ENCODE assay signal across 26 cellular contexts in genomic region chr9:133333011-133333410, GRCh38.
DNase-seq lines count a peak whose midpoint lies in the region; ATAC-seq and TF ChIP-seq lines count a peak whose summit lies in the region.
"Had no signal": no experiment of that assay in that cellular context is flagged by ENCODE, and none has a peak within 500 bp of the region (broad histone marks: within the 10 kb centered on the region; RNA-seq: fewer than 3 reads in every experiment).

No MANE protein-coding gene starts in this region.

- H4K20me1 ChIP-seq in BLaER1 treated with 17β-estradiol and CSF1 and Interleukin-3, amounts not matched to agents 10 nM and 100 nM = peaks cover 7 to 79% (median 71%) of the 10 kb centered on the region in 11 experiments; a peak in 21 of 22 replicates
- peaks cover 41% of the 10 kb centered on the region for H4K20me1 ChIP-seq in DND-41 (ENCODE audit: insufficient read depth, low read length)

- peak overlapping the region in 6 of 11 experiments; percentile 9 to 92 (median 58); a peak in 7 of 22 replicates for H3K9ac ChIP-seq in BLaER1 treated with 17β-estradiol and CSF1 and Interleukin-3, amounts not matched to agents 10 nM and 100 nM
- H3K9ac ChIP-seq in DND-41 (ENCODE audit: low read depth, low read length) = no peak overlapping the region
- H3K9ac ChIP-seq: GM23248 had no signal

- no peak overlapping the region for H3K27ac ChIP-seq in BLaER1 treated with 17β-estradiol and CSF1 and Interleukin-3, amounts not matched to agents 10 nM and 100 nM
- H3K27ac ChIP-seq in DND-41 (ENCODE audit: low read length) = no peak overlapping the region
- H3K27ac ChIP-seq: brain microvascular endothelial cell, foreskin keratinocyte, GM23248, thoracic aorta, VCaP had no signal

- H2AFZ ChIP-seq in DND-41 (ENCODE audit: low read depth, low read length) = no peak overlapping the region
- H2AFZ ChIP-seq: GM23248 had no signal

- DNase-seq in DND-41 (no peak), NOMO-1 treated with dmso at 0.1 percent for 144 hours (lab: John Stamatoyannopoulos, UW; ENCODE audit: unreplicated experiment) (no peak)
- DNase-seq in central memory CD8-positive, alpha-beta T cell (ENCODE audit: low spot score in 2 of 2) = no peak
- no peak for DNase-seq in stimulated activated effector memory CD8-positive, alpha-beta T cell treated with anti-CD3 and anti-CD28 coated beads, Interleukin-12 subunit alpha, Interleukin-12 subunit beta, amount 100 ng/mL, for 72 hours (ENCODE audit: low spot score in 2 of 2)
- DNase-seq: activated CD4-positive, alpha-beta T cell treated with anti-CD3 and anti-CD28 coated beads, Interleukin-2, amount 10 ng/mL, durations not matched to agents 24 days and 14 days; activated T-cell treated with anti-CD3 and anti-CD28 coated beads for 4 hours; brain microvascular endothelial cell; colonic mucosa; effector memory CD8-positive, alpha-beta T cell; foreskin keratinocyte; GM23248; mesendoderm; NCI-H1417 treated with DMSO at 0.1 percent for 48 hours; NCI-H2081 treated with DMSO at 0.1 percent for 48 hours; NCI-H345; NCI-H774; nucleus accumbens; small intestine had no signal

- H3K27me3 ChIP-seq in BLaER1 treated with 17β-estradiol and CSF1 and Interleukin-3, amounts not matched to agents 10 nM and 100 nM = no peaks in the 10 kb centered on the region
- H3K27me3 ChIP-seq in DND-41 (ENCODE audit: insufficient read depth, low read length, poor library complexity) = no peaks in the 10 kb centered on the region
- H3K27me3 ChIP-seq: brain microvascular endothelial cell, colonic mucosa, foreskin keratinocyte had no signal

- no peaks in the 10 kb centered on the region for H3K9me3 ChIP-seq in BLaER1 treated with 17β-estradiol and CSF1 and Interleukin-3, amounts not matched to agents 10 nM and 100 nM (replicated peaks in 1 of 11)
- no peaks in the 10 kb centered on the region for H3K9me3 ChIP-seq in DND-41 (ENCODE audit: insufficient read depth, low read length, severe bottlenecking)
- H3K9me3 ChIP-seq: colonic mucosa, thoracic aorta had no signal

- H3K4me3 Mint-ChIP-seq in central memory CD8-positive, alpha-beta T cell = no peak overlapping the region
- H3K4me3 Mint-ChIP-seq in stimulated activated effector memory CD8-positive, alpha-beta T cell treated with anti-CD3 and anti-CD28 coated beads, Interleukin-12 subunit alpha, Interleukin-12 subunit beta, amount 100 ng/mL, for 72 hours = no peak overlapping the region
- H3K4me3 Mint-ChIP-seq: activated CD4-positive, alpha-beta T cell treated with anti-CD3 and anti-CD28 coated beads, Interleukin-2, amount 10 ng/mL, durations not matched to agents 24 days and 14 days; effector memory CD8-positive, alpha-beta T cell had no signal

- no peak for TF ChIP-seq CTCF in DND-41 (IDR thresholded peaks at IDR 0.05; ENCODE audit: borderline replicate concordance, extremely low read depth, low read length, poor library complexity, severe bottlenecking)

- peaks cover 44 to 73% (median 60%) of the 10 kb centered on the region in 11 experiments for H3K36me3 ChIP-seq in BLaER1 treated with 17β-estradiol and CSF1 and Interleukin-3, amounts not matched to agents 10 nM and 100 nM
- H3K36me3 ChIP-seq in DND-41 (ENCODE audit: insufficient read depth, low read length) = peaks cover 47% of the 10 kb centered on the region

- H3K36me3 Mint-ChIP-seq in central memory CD8-positive, alpha-beta T cell (ENCODE audit: insufficient read depth) = peaks cover 33% of the 10 kb centered on the region
- H3K36me3 Mint-ChIP-seq in stimulated activated effector memory CD8-positive, alpha-beta T cell treated with anti-CD3 and anti-CD28 coated beads, Interleukin-12 subunit alpha, Interleukin-12 subunit beta, amount 100 ng/mL, for 72 hours = peaks cover 98% of the 10 kb centered on the region

- H3K79me2 ChIP-seq in DND-41 (ENCODE audit: insufficient read depth, low read length) = peaks cover 33% of the 10 kb centered on the region

- ATAC-seq in DND-41 (ENCODE audit: insufficient read depth, low read depth) (no peak), HG03469 (IDR thresholded peaks at IDR 0.05; ENCODE audit: unreplicated experiment) (no peak), HG02642 (IDR thresholded peaks at IDR 0.05; ENCODE audit: poor library complexity, unreplicated experiment) (no peak)
- no peak for ATAC-seq in central memory CD8-positive, alpha-beta T cell (replicated peaks; ENCODE audit: extremely low read depth, poor library complexity, severe bottlenecking)
- ATAC-seq in stimulated activated effector memory CD8-positive, alpha-beta T cell treated with anti-CD3 and anti-CD28 coated beads, Interleukin-12 subunit alpha, Interleukin-12 subunit beta, amount 100 ng/mL, for 72 hours = no peak
- ATAC-seq: effector memory CD8-positive, alpha-beta T cell; esophagus mucosa; foreskin keratinocyte; SK-N-SH treated with all-trans-retinoic acid at 6 μM for 48 hours had no signal

- H3K4me3 ChIP-seq in BLaER1 treated with 17β-estradiol and CSF1 and Interleukin-3, amounts not matched to agents 10 nM and 100 nM = no peak overlapping the region
- H3K4me3 ChIP-seq in DND-41 (ENCODE audit: low read depth in 1 of 2, low read length in 2 of 2) = no peak overlapping the region
- H3K4me3 ChIP-seq: colonic mucosa, GM23248, thoracic aorta had no signal

- H3K27me3 Mint-ChIP-seq in central memory CD8-positive, alpha-beta T cell = no peaks in the 10 kb centered on the region
- H3K27me3 Mint-ChIP-seq: activated CD4-positive, alpha-beta T cell treated with anti-CD3 and anti-CD28 coated beads, Interleukin-2, amount 10 ng/mL, durations not matched to agents 24 days and 14 days; CD8-positive, alpha-beta memory T cell; effector memory CD8-positive, alpha-beta T cell had no signal

- H3K4me1 ChIP-seq in BLaER1 treated with 17β-estradiol and CSF1 and Interleukin-3, amounts not matched to agents 10 nM and 100 nM = peaks cover 21 to 49% (median 33%) of the 10 kb centered on the region in 10 experiments
- H3K4me1 ChIP-seq in DND-41 (ENCODE audit: insufficient read depth, low read length) = peaks cover 30% of the 10 kb centered on the region

- peak overlapping the region in 4 of 11 experiments; percentile 83 to 99 (median 90); a peak in 5 of 22 replicates for H3K4me2 ChIP-seq in BLaER1 treated with 17β-estradiol and CSF1 and Interleukin-3, amounts not matched to agents 10 nM and 100 nM
- H3K4me2 ChIP-seq in DND-41 (ENCODE audit: insufficient read depth, low read length) = peak overlapping the region; percentile 8; the same call in 1 of the 2 replicates

- peaks cover 34% of the 10 kb centered on the region for H3K4me1 Mint-ChIP-seq in central memory CD8-positive, alpha-beta T cell
- peaks cover 49% of the 10 kb centered on the region for H3K4me1 Mint-ChIP-seq in stimulated activated effector memory CD8-positive, alpha-beta T cell treated with anti-CD3 and anti-CD28 coated beads, Interleukin-12 subunit alpha, Interleukin-12 subunit beta, amount 100 ng/mL, for 72 hours

- H3K9me3 Mint-ChIP-seq in central memory CD8-positive, alpha-beta T cell = no peaks in the 10 kb centered on the region
- no peaks in the 10 kb centered on the region for H3K9me3 Mint-ChIP-seq in stimulated activated effector memory CD8-positive, alpha-beta T cell treated with anti-CD3 and anti-CD28 coated beads, Interleukin-12 subunit alpha, Interleukin-12 subunit beta, amount 100 ng/mL, for 72 hours
- H3K9me3 Mint-ChIP-seq: activated CD4-positive, alpha-beta T cell treated with anti-CD3 and anti-CD28 coated beads, Interleukin-2, amount 10 ng/mL, durations not matched to agents 24 days and 14 days; CD8-positive, alpha-beta memory T cell; effector memory CD8-positive, alpha-beta T cell had no signal

- peak overlapping the region; percentile 65 for H3K27ac Mint-ChIP-seq in central memory CD8-positive, alpha-beta T cell (ENCODE audit: low read depth)
- H3K27ac Mint-ChIP-seq in stimulated activated effector memory CD8-positive, alpha-beta T cell treated with anti-CD3 and anti-CD28 coated beads, Interleukin-12 subunit alpha, Interleukin-12 subunit beta, amount 100 ng/mL, for 72 hours = peak overlapping the region; percentile 17
- H3K27ac Mint-ChIP-seq: activated CD4-positive, alpha-beta T cell treated with anti-CD3 and anti-CD28 coated beads, Interleukin-2, amount 10 ng/mL, durations not matched to agents 24 days and 14 days; effector memory CD8-positive, alpha-beta T cell had no signal
